2 cellular contexts compared by ENCODE assay signal in genomic region chr2:34828481-34828880, GRCh38.
TF ChIP-seq lines count a peak whose summit lies in the region.

No MANE protein-coding gene starts in this region.

TF ChIP-seq in SK-N-SH treated with all-trans-retinoic acid at 6 μM for 48 hours, 23 proteins besides CTCF, POLR2A, EP300 and RAD21 (continued from another document):
- TF ChIP-seq TSHZ2 (CRISPR knock-in tag; IDR thresholded peaks at IDR 0.05) = no peak
- TF ChIP-seq PPARA (CRISPR knock-in tag; IDR thresholded peaks at IDR 0.05; ENCODE audit: borderline replicate concordance) = no peak
- no peak for TF ChIP-seq CSDC2 (CRISPR knock-in tag; IDR thresholded peaks at IDR 0.05)
- TF ChIP-seq POU6F1 (CRISPR knock-in tag; IDR thresholded peaks at IDR 0.05; ENCODE audit: borderline replicate concordance, low read depth) = no peak
- TF ChIP-seq CREB5 (CRISPR knock-in tag; IDR thresholded peaks at IDR 0.05; ENCODE audit: low read depth) = no peak
- TF ChIP-seq TCF4 (CRISPR knock-in tag; IDR thresholded peaks at IDR 0.05; ENCODE audit: borderline replicate concordance) = no peak
- no peak for TF ChIP-seq ZFP30 (CRISPR knock-in tag; IDR thresholded peaks at IDR 0.05)
- no peak for TF ChIP-seq GLIS3 (CRISPR knock-in tag; IDR thresholded peaks at IDR 0.05)
- TF ChIP-seq ZNF565 (CRISPR knock-in tag; conservative IDR thresholded peaks at IDR 0.05; ENCODE audit: low read depth) = no peak
- TF ChIP-seq PATZ1 (CRISPR knock-in tag; IDR thresholded peaks at IDR 0.05; ENCODE audit: borderline replicate concordance) = no peak
- TF ChIP-seq CSRNP3 (CRISPR knock-in tag; IDR thresholded peaks at IDR 0.05) = no peak
TF ChIP-seq in SK-N-SH treated with all-trans-retinoic acid at 6 μM for 48 hours: peak in this region for 0.

TF ChIP-seq in K562, 482 proteins besides CTCF, POLR2A, EP300 and RAD21 (continued from another document):
- TF ChIP-seq, protein P1, sequence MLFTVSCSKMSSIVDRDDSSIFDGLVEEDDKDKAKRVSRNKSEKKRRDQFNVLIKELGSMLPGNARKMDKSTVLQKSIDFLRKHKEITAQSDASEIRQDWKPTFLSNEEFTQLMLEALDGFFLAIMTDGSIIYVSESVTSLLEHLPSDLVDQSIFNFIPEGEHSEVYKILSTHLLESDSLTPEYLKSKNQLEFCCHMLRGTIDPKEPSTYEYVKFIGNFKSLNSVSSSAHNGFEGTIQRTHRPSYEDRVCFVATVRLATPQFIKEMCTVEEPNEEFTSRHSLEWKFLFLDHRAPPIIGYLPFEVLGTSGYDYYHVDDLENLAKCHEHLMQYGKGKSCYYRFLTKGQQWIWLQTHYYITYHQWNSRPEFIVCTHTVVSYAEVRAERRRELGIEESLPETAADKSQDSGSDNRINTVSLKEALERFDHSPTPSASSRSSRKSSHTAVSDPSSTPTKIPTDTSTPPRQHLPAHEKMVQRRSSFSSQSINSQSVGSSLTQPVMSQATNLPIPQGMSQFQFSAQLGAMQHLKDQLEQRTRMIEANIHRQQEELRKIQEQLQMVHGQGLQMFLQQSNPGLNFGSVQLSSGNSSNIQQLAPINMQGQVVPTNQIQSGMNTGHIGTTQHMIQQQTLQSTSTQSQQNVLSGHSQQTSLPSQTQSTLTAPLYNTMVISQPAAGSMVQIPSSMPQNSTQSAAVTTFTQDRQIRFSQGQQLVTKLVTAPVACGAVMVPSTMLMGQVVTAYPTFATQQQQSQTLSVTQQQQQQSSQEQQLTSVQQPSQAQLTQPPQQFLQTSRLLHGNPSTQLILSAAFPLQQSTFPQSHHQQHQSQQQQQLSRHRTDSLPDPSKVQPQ (CRISPR knock-in tag; IDR thresholded peaks at IDR 0.05; ENCODE audit: borderline replicate concordance) = no peak
- peak; percentile 92 for TF ChIP-seq NFIX (CRISPR knock-in tag; IDR thresholded peaks at IDR 0.05; ENCODE audit: low read depth)
- TF ChIP-seq MYNN (IDR thresholded peaks at IDR 0.05) = no peak
- no peak for TF ChIP-seq MYNN (CRISPR knock-in tag; IDR thresholded peaks at IDR 0.05)
- no peak for TF ChIP-seq POLR2AphosphoS2 (IDR thresholded peaks at IDR 0.05; ENCODE audit: low read length)
